12 cellular contexts compared by ENCODE assay signal in the genomic region with DNA sequence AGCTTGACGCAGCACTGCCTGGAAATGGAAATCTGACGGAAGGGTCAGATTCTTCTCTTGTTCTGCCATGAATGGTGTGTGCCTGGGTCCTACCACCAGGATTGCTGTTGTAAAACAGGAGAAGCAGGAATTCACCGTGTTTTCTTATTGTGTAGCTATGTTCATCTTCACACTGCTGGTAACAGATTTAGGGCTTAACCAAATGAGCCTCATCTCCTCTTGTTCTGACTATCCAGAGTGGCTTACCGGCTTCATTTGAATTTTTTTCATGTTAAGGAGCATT.
DNase-seq lines count a peak whose midpoint lies in the region; ATAC-seq and TF ChIP-seq lines count a peak whose summit lies in the region.
"Had no signal": no experiment of that assay in that cellular context is flagged by ENCODE, and none has a peak within 500 bp of the region (broad histone marks: within the 10 kb centered on the region; RNA-seq: fewer than 3 reads in every experiment).

No MANE protein-coding gene starts in this region.

- no peak for TF ChIP-seq CTCF in CD4-positive, alpha-beta T cell (IDR thresholded peaks at IDR 0.05)
- TF ChIP-seq CTCF in VCaP (conservative IDR thresholded peaks at IDR 0.05), result peak; percentile 13; the same call in 1 of the 2 replicates
- peak; percentile 13 for TF ChIP-seq CTCF in epithelial cell of proximal tubule (conservative IDR thresholded peaks at IDR 0.05; ENCODE audit: low read depth, low read length)

- no peak for ATAC-seq in CD4-positive, alpha-beta T cell (ENCODE audit: poor library complexity)

- H3K27ac Mint-ChIP-seq in CD4-positive, alpha-beta T cell, result peak overlapping the region; percentile 49
- H3K27ac Mint-ChIP-seq: mesothelial cell of epicardium had no signal

- DNase-seq in 8988T (peak; percentile 35), epithelial cell of proximal tubule (ENCODE audit: low read depth) (no peak), NCI-H2227 treated with DMSO at 0.1 percent for 48 hours (lab: John Stamatoyannopoulos, UW) (no peak), GM19238 (ENCODE audit: insufficient read length, low spot score) (no peak), mesenteric fat pad (ENCODE audit: low spot score) (no peak)
- DNase-seq in CD4-positive, alpha-beta T cell, result no peak
- DNase-seq in effector CD4-positive, alpha-beta T cell, result no peak
- DNase-seq: Caco-2; MV-4-11; stimulated activated CD4-positive, alpha-beta T cell treated with anti-CD3 and anti-CD28 coated beads, Interleukin-4, amount 100 ng/mL, for 24 hours had no signal

- POLR2A ChIA-PET in CD4-positive, alpha-beta T cell (lab: Charles Lee), result no interaction called here

- H3K9me3 Mint-ChIP-seq in CD4-positive, alpha-beta T cell, result no peaks in the 10 kb centered on the region
- H3K9me3 Mint-ChIP-seq: mesothelial cell of epicardium had no signal

- intact Hi-C loops in CD4-positive, alpha-beta T cell (cut with DNase I, micrococcal nuclease), result loop anchor here (2.0 to 10.0 kb wide), 3 partner anchors 110 to 420 kb away; no protein-coding TSS in a partner anchor

- H3K36me3 Mint-ChIP-seq in CD4-positive, alpha-beta T cell (ENCODE audit: low read depth), result peaks cover 69% of the 10 kb centered on the region

- H3K4me3 Mint-ChIP-seq in CD4-positive, alpha-beta T cell, result no peak overlapping the region
- H3K4me3 Mint-ChIP-seq: mesothelial cell of epicardium had no signal

- no peak overlapping the region for H3K4me3 ChIP-seq in epithelial cell of proximal tubule (ENCODE audit: low read depth, low read length)

- H3K9me3 ChIP-seq in CD4-positive, alpha-beta T cell (ENCODE audit: control insufficient read depth, low read length), result no peaks in the 10 kb centered on the region
- H3K9me3 ChIP-seq: Caco-2 had no signal

- peaks cover 49% of the 10 kb centered on the region for H3K4me1 Mint-ChIP-seq in CD4-positive, alpha-beta T cell (ENCODE audit: low read depth)

- H3K27me3 Mint-ChIP-seq in CD4-positive, alpha-beta T cell, result no peaks in the 10 kb centered on the region

- no peak overlapping the region for H3K27ac ChIP-seq in CD4-positive, alpha-beta T cell (ENCODE audit: low read depth, low read length)
- H3K27ac ChIP-seq in VCaP, result no peak overlapping the region

- no peaks in the 10 kb centered on the region for H3K27me3 ChIP-seq in CD4-positive, alpha-beta T cell (ENCODE audit: control insufficient read depth, insufficient read depth, low read length)

- CTCF ChIA-PET in CD4-positive, alpha-beta T cell (lab: Charles Lee), result no interaction called here
